In the genomic region with DNA sequence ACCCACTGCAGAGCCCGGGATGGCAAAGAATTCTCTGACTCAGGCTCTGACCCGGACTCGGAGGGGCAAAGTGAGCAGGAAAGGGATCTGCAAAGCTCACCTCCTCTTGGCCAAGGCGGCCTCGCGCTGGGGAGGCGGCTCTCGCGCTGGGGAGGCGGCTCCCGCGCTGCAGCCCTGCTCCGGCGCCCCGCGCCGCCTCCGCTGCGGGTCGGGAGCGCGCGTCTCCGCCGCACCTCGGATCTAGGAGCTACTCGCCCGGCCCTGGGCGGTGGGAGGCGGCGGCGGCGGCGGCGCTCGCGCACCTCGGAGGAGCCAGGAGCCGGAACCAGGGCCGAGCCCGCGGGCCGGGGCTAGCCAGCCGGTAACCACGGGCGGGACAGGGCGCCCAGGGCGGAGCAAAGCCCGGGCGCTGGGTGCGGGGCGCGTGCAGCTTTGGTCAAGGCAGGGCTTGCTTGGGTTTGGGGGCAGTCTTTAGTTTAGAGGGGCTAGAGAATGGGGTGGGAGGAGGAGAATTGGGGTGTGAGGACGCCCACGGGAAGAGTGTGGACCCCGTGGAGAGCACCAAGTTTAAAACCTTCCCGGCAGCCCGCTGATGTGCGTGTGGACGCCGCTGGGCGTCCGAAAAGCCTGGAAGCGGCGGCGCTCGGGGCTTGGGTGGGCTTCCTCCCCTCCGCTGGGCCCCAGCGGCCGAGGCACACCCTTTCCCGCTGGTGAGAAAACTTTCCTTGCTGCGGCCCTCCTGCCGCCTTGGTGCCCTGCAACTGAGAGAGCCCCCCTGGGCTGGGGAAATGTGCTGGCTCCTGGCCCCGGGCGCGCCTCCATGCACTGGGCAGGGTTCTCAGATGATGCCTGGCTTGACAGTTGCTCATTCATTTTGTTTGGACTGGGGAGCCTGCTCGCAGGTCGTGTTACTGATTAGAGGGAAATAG, we compare ENCODE assay signal across 9 cellular contexts. TPM values are rescaled to one million over a fixed set of nuclear protein-coding genes. Genes with fewer than 3 reads are reported as not detected.
DNase-seq lines count a peak whose midpoint lies in the region; ATAC-seq, FAIRE-seq and TF ChIP-seq lines count a peak whose summit lies in the region.
"Had no signal": no experiment of that assay in that cellular context is flagged by ENCODE, and none has a peak within 500 bp of the region (broad histone marks: within the 10 kb centered on the region; RNA-seq: fewer than 3 reads in every experiment).

A gene with protein sequence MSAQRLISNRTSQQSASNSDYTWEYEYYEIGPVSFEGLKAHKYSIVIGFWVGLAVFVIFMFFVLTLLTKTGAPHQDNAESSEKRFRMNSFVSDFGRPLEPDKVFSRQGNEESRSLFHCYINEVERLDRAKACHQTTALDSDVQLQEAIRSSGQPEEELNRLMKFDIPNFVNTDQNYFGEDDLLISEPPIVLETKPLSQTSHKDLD (plus strand): TSS at position 250 of the 929 bp plus-strand sequence. CDS start 21,547 bp downstream, outside the sequence.

- H3K79me2 ChIP-seq in H9 (ENCODE audit: insufficient read depth, low read length): no peaks in the 10 kb centered on the region
- no peaks in the 10 kb centered on the region for H3K79me2 ChIP-seq in H1 (ENCODE audit: control insufficient read depth in 1 of 2, insufficient read depth in 2 of 2, low read length in 2 of 2)

- peaks cover 22 to 28% of the 10 kb centered on the region in 2 experiments for H3K9me3 Mint-ChIP-seq in H9

- H3K4me3 Mint-ChIP-seq in H9: peak within 1 kb of the TSS; percentile 70 to 82

- peaks cover 23% of the 10 kb centered on the region for H3K27me3 Mint-ChIP-seq in H9 (ENCODE audit: low read depth)

- H3K4me1 ChIP-seq in H9 (ENCODE audit: insufficient read depth, low read length) (no peaks in the 10 kb centered on the region; the same call in 1 of the 2 replicates), H1 (replicated peaks in 1 of 4; ENCODE audit: control insufficient read depth in 3 of 4, insufficient read depth in 4 of 4, low read length in 3 of 4) (peaks cover 4 to 16% (median 4%) of the 10 kb centered on the region in 4 experiments; a peak in 6 of 7 replicates), mucosa of rectum (ENCODE audit: control insufficient read depth in 2 of 2, insufficient read depth in 2 of 2, low read length in 2 of 2) (peaks cover 0 to 4% of the 10 kb centered on the region in 2 donors), vagina (peaks cover 10% of the 10 kb centered on the region)

- TF ChIP-seq POLR2A in H1 (IDR thresholded peaks at IDR 0.05; ENCODE audit: control extremely low read depth in 1 of 2, low read depth in 2 of 2, low read length in 2 of 2) (no peak), vagina (IDR thresholded peaks at IDR 0.05) (no peak)

- DNase-seq in Daoy (ENCODE audit: low read depth) (peak; percentile 67), H9 (peak; percentile 49), OCI-M1 (lab: John Stamatoyannopoulos, UW) (peak; percentile 56), H1 (ENCODE audit: low read depth in 1 of 2, low spot score in 2 of 2) (peak in 1 of 2 experiments; percentile 78), vagina (ENCODE audit: extremely low spot score in 2 of 2) (no peak), amniotic stem cell (lab: John Stamatoyannopoulos, UW) (no peak)

- H3T11ph ChIP-seq in H9 (ENCODE audit: low read length): no peak within 1 kb of the TSS

- H4K8ac ChIP-seq in H9 (replicated peaks; ENCODE audit: insufficient read length, low read depth, low read length) (no peak within 1 kb of the TSS), H1 (ENCODE audit: extremely low read depth, insufficient read depth, low read length) (peak within 1 kb of the TSS; percentile 57; the same call in 1 of the 2 replicates)

- POLR2A ChIA-PET in H1 (lab: Charles Lee; ENCODE audit: partially characterized antibody): interaction anchor here (1.3 to 1.6 kb wide), 2 partner anchors 19 to 28 kb away, joined by 3 to 4 read pairs; no protein-coding TSS in a partner anchor

- H3K4me2 ChIP-seq in H9 (ENCODE audit: insufficient read depth, insufficient read length, low read length): peak within 1 kb of the TSS; percentile 39
- H3K4me2 ChIP-seq in H1 (ENCODE audit: insufficient read depth in 1 of 2, low read depth in 2 of 2, low read length in 2 of 2): peak within 1 kb of the TSS; percentile 85 to 97

- H2BK120ac ChIP-seq in H9 (ENCODE audit: low read depth, low read length, poor library complexity, severe bottlenecking) (no peak within 1 kb of the TSS), H1 (replicated peaks; ENCODE audit: low read depth, low read length) (no peak within 1 kb of the TSS)

- peak within 1 kb of the TSS; percentile 27 for H3K9ac ChIP-seq in H9 (ENCODE audit: extremely low read depth, insufficient read length, low read length)
- peak within 1 kb of the TSS in 2 of 4 experiments; percentile 12 to 38; a peak in 2 of 7 replicates for H3K9ac ChIP-seq in H1 (replicated peaks in 1 of 4; ENCODE audit: extremely low read depth in 1 of 4, low read depth in 3 of 4, low read length in 3 of 4)
- H3K9ac ChIP-seq in mucosa of rectum (ENCODE audit: low read depth in 1 of 2, low read length in 2 of 2): peak within 1 kb of the TSS; percentile 56 to 65

- H4K5ac ChIP-seq in H9 (ENCODE audit: insufficient read length, low read depth, low read length) (no peak within 1 kb of the TSS), H1 (ENCODE audit: insufficient read length, low read depth, low read length) (no peak within 1 kb of the TSS)

- no peaks in the 10 kb centered on the region for H3K79me1 ChIP-seq in H9 (ENCODE audit: insufficient read depth, low read depth, low read length, poor library complexity, severe bottlenecking)
- no peaks in the 10 kb centered on the region; the same call in 1 of the 2 replicates for H3K79me1 ChIP-seq in H1 (ENCODE audit: low read depth, low read length)

- H2BK15ac ChIP-seq in H9 (ENCODE audit: low read depth, low read length) (no peak within 1 kb of the TSS), H1 (ENCODE audit: low read length) (no peak within 1 kb of the TSS)

- intact Hi-C loops in vagina (cut with DNase I): no loop called here

- H2AK5ac ChIP-seq in H9 (ENCODE audit: insufficient read length, low read length) (no peak within 1 kb of the TSS), H1 (ENCODE audit: low read depth, low read length) (no peak within 1 kb of the TSS)

- no peak within 1 kb of the TSS for H2BK5ac ChIP-seq in H9 (ENCODE audit: insufficient read length, low read length)
- H2BK5ac ChIP-seq in H1 (ENCODE audit: low read depth, low read length): no peak within 1 kb of the TSS

- no peak within 1 kb of the TSS for H3K23ac ChIP-seq in H9 (ENCODE audit: insufficient read length, low read depth, low read length)
- no peak within 1 kb of the TSS for H3K23ac ChIP-seq in H1 (ENCODE audit: insufficient read length)

- peak within 1 kb of the TSS; percentile 60 for H2AFZ ChIP-seq in H9 (ENCODE audit: low read length)
- peak within 1 kb of the TSS; percentile 90 for H2AFZ ChIP-seq in H1 (ENCODE audit: low read length)

- H3K14ac ChIP-seq in H9 (ENCODE audit: insufficient read depth, low read length): peak within 1 kb of the TSS; percentile 57; the same call in 1 of the 2 replicates
- H3K14ac ChIP-seq in H1 (ENCODE audit: insufficient read length): no peak within 1 kb of the TSS

- TF ChIP-seq EP300 in H1 (IDR thresholded peaks at IDR 0.05; ENCODE audit: borderline replicate concordance in 1 of 2, low read depth in 2 of 2, low read length in 2 of 2): no peak

- H3K27ac Mint-ChIP-seq in H9: no peak within 1 kb of the TSS

- H3K23me2 ChIP-seq in H9 (ENCODE audit: insufficient read length, low read depth, low read length, poor library complexity, severe bottlenecking) (peaks cover 6% of the 10 kb centered on the region), H1 (ENCODE audit: low read depth, low read length) (peaks cover 6% of the 10 kb centered on the region; the same call in 1 of the 2 replicates)

- H2BK12ac ChIP-seq in H9 (ENCODE audit: insufficient read length, low read depth, low read length) (no peak within 1 kb of the TSS), H1 (ENCODE audit: low read depth, low read length) (no peak within 1 kb of the TSS)

- H3K56ac ChIP-seq in H9 (ENCODE audit: insufficient read length, low read depth, low read length): no peak within 1 kb of the TSS
- no peak within 1 kb of the TSS for H3K56ac ChIP-seq in H1 (replicated peaks; ENCODE audit: insufficient read length, low read depth, low read length)

- H3K36me3 Mint-ChIP-seq in H9 (ENCODE audit: insufficient read depth in 1 of 3, low read depth in 3 of 3): peaks cover 15 to 31% (median 21%) of the 10 kb centered on the region in 3 experiments

- WGBS in H9 (ENCODE audit: extremely low coverage, insufficient read length, low lambda C conversion rate): no CpG with 5 or more reads among the region's 78 CpGs
- WGBS in H1 (ENCODE audit: extremely low coverage in 1 of 2, insufficient coverage in 1 of 2, insufficient read length in 1 of 2, insufficient replicate concordance in 2 of 2, low coverage in 1 of 2, low lambda C conversion rate in 2 of 2, missing lambda C conversion rate in 1 of 2), 2 experiments: 2% methylated on average over 36 of the region's 78 CpGs; no CpG with 5 or more reads in 1 of the 2 experiments

- no peak; a peak in 1 of 4 replicates for TF ChIP-seq RAD21 in H1 (IDR thresholded peaks at IDR 0.05 in 1 of 2, conservative IDR thresholded peaks at IDR 0.05 in 1 of 2; ENCODE audit: low read depth in 2 of 2, low read length in 2 of 2)

- FAIRE-seq in H1 (lab: Jason Lieb, UNC): no peak

- H3K27me3 ChIP-seq in H9 (ENCODE audit: insufficient read depth, low read length) (peaks cover 2% of the 10 kb centered on the region; the same call in 1 of the 2 replicates), H1 (replicated peaks in 1 of 4; ENCODE audit: control insufficient read depth in 3 of 4, extremely low read depth in 1 of 4, insufficient read depth in 3 of 4, low read length in 3 of 4) (peaks cover 1 to 14% (median 10%) of the 10 kb centered on the region in 4 experiments; a peak in 6 of 7 replicates), mucosa of rectum (ENCODE audit: control insufficient read depth in 2 of 2, insufficient read depth in 2 of 2, low read length in 2 of 2) (no peaks in the 10 kb centered on the region), vagina (no peaks in the 10 kb centered on the region)

- H3K27ac ChIP-seq in H9 (ENCODE audit: insufficient read length, low read depth, low read length): no peak within 1 kb of the TSS
- H3K27ac ChIP-seq in H1 (ENCODE audit: low read depth, low read length): no peak within 1 kb of the TSS
- H3K27ac ChIP-seq in mucosa of rectum (ENCODE audit: low read depth in 2 of 2, low read length in 2 of 2): peak within 1 kb of the TSS; percentile 16 to 27
- no peak within 1 kb of the TSS for H3K27ac ChIP-seq in vagina
- H3K27ac ChIP-seq: neutrophil had no signal

- TF ChIP-seq CTCF in H9 (conservative IDR thresholded peaks at IDR 0.05) (no peak), H1 (IDR thresholded peaks at IDR 0.05; ENCODE audit: control extremely low read depth in 1 of 3, insufficient read depth in 1 of 3, low read depth in 1 of 3, low read length in 3 of 3) (no peak), vagina (IDR thresholded peaks at IDR 0.05) (no peak)

- no peak within 1 kb of the TSS for H4K91ac ChIP-seq in H9 (ENCODE audit: insufficient read length, low read depth, low read length)
- H4K91ac ChIP-seq in H1 (replicated peaks; ENCODE audit: insufficient read length, low read length): no peak within 1 kb of the TSS

- H2BK20ac ChIP-seq in H9 (ENCODE audit: low read depth, low read length, poor library complexity, severe bottlenecking): no peak within 1 kb of the TSS
- no peak within 1 kb of the TSS; the same call in 1 of the 2 replicates for H2BK20ac ChIP-seq in H1 (ENCODE audit: low read length)

- peaks cover 21 to 25% of the 10 kb centered on the region in 2 experiments for H3K4me1 Mint-ChIP-seq in H9

- H3K4me3 ChIP-seq in H1 (ENCODE audit: extremely low read depth in 1 of 4, insufficient read depth in 2 of 4, low read depth in 3 of 4, low read length in 4 of 4): peak within 1 kb of the TSS; percentile 60 to 79 (median 70)
- peak within 1 kb of the TSS; percentile 72 to 74 for H3K4me3 ChIP-seq in mucosa of rectum (ENCODE audit: low read length in 2 of 2)
- peak within 1 kb of the TSS; percentile 49 to 57 for H3K4me3 ChIP-seq in vagina

- CTCF ChIA-PET in H1 (lab: Charles Lee; ENCODE audit: partially characterized antibody): no interaction called here

- H3K9me3 ChIP-seq in H9 (ENCODE audit: control insufficient read depth, low read depth, low read length): no peaks in the 10 kb centered on the region
- H3K9me3 ChIP-seq in H1 (ENCODE audit: insufficient read depth in 2 of 2, low read depth in 1 of 2, low read length in 1 of 2): peaks cover 10 to 13% of the 10 kb centered on the region in 2 experiments
- no peaks in the 10 kb centered on the region for H3K9me3 ChIP-seq in mucosa of rectum (ENCODE audit: control insufficient read depth in 2 of 2, low read length in 2 of 2)
- no peaks in the 10 kb centered on the region for H3K9me3 ChIP-seq in vagina

- no peak for ATAC-seq in HG02981 (IDR thresholded peaks at IDR 0.05; ENCODE audit: unreplicated experiment)

- peaks cover 0 to 18% (median 0%) of the 10 kb centered on the region in 4 experiments; a peak in 1 of 8 replicates for H3K36me3 ChIP-seq in H1 (ENCODE audit: control insufficient read depth in 2 of 4, insufficient read depth in 4 of 4, low read length in 3 of 4)
- H3K36me3 ChIP-seq in mucosa of rectum (ENCODE audit: control insufficient read depth in 2 of 2, insufficient read depth in 2 of 2, low read length in 2 of 2): no peaks in the 10 kb centered on the region
- H3K36me3 ChIP-seq in vagina: no peaks in the 10 kb centered on the region
- H3K36me3 ChIP-seq: neutrophil had no signal

- H4K20me1 ChIP-seq in H9 (ENCODE audit: control insufficient read depth, insufficient read depth, insufficient read length) (no peaks in the 10 kb centered on the region), H1 (replicated peaks in 1 of 2; ENCODE audit: control insufficient read depth in 1 of 2, insufficient read depth in 2 of 2, low read length in 2 of 2) (no peaks in the 10 kb centered on the region)

- H3K4ac ChIP-seq in H9 (ENCODE audit: low read depth, low read length) (no peak within 1 kb of the TSS), H1 (replicated peaks; ENCODE audit: insufficient read length, low read depth, low read length) (no peak within 1 kb of the TSS)

- no peak within 1 kb of the TSS for H3K18ac ChIP-seq in H9 (ENCODE audit: insufficient read length, low read depth, low read length)
- H3K18ac ChIP-seq in H1 (ENCODE audit: extremely low read depth, low read length): peak within 1 kb of the TSS; percentile 42; the same call in 1 of the 2 replicates

RNA-seq across cellular contexts. Expression of the gene that starts here (rescaled TPM):
- 0.92 and 1.9 TPM in 2 replicates for total RNA-seq in Daoy (2014; rRNA removed; shearing (Covaris generic))
- 8.0 and 8.3 TPM in 2 replicates for total RNA-seq in H9 (2021)
- 4.7 and 5.0 TPM in 2 replicates for total RNA-seq in H1 (2021; fragmentation: NEBNext Ultra II Directional; extraction: Animal tissue kit (Norgen Biotek cat#: 25700))
- 5.3 and 11.0 TPM in 2 replicates for polyA plus RNA-seq in H1 (2011; rRNA removed)
- polyA plus RNA-seq in H1 (2011; cell fraction: cytosol; rRNA removed): 6.8 TPM
- 2.8 TPM for polyA plus RNA-seq in H1 (2011; cell fraction: nucleus; rRNA removed)
- 6.7 to 11.0 TPM (median 7.8 TPM) in 4 replicates for polyA plus RNA-seq in H1 (2012, experiment 1 of 2)
- 8.2 TPM for polyA plus RNA-seq in H1 (2012, experiment 2 of 2)
- polyA plus RNA-seq in H1 (2013, experiment 1 of 2): 4.3 TPM
- polyA plus RNA-seq in H1 (2013, experiment 2 of 2): 5.5 TPM
- polyA minus RNA-seq in H1 (2011; rRNA and poly(A)+ RNA removed): 9.5 and 13.2 TPM in 2 replicates
- polyA minus RNA-seq in H1 (2011; cell fraction: cytosol; rRNA and poly(A)+ RNA removed): 3.1 TPM
- polyA minus RNA-seq in H1 (2011; cell fraction: nucleus; rRNA and poly(A)+ RNA removed): 2.5 TPM
- 4.2 TPM for total RNA-seq in vagina

Comparison
In these comparisons a context has a peak if more than half of its experiments do, and no peak if none do; other contexts are left out.
1. DNase-seq: peak in Daoy (single experiment), H9 (single experiment) and OCI-M1 (single experiment); none in vagina (0 of 2) and amniotic stem cell (single experiment).
2. H3K27ac ChIP-seq: peak in mucosa of rectum (2 of 2); none in H9 (single experiment), H1 (single experiment) and vagina (single experiment).
3. Peak in every context shown above with its lines, with median percentiles within 50 percentile points of each other: H3K4me3 ChIP-seq.